Comparison of ENCODE assay signal across 25 cellular contexts in the genomic region with DNA sequence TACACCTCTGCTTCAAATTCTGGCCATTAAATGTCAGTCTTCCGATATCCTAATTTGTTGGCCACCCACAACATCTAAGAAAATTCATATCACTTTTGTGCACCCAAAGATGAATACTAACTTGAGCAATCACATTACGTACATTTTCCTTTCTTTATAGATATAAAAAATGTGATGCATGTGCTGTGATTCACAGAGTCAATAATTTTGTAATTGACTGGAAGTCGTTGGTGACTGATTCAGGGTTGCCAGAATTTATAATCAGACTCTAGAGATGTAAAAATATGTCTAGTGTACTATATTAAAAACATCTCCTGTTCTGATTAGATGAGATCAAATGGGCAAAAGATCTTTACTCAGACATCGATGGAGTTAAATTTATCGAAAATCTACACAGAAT.
"Had no signal": no experiment of that assay in that cellular context is flagged by ENCODE, and none has a peak within 500 bp of the region (broad histone marks: within the 10 kb centered on the region; RNA-seq: fewer than 3 reads in every experiment).

No MANE protein-coding gene starts in this region.

- H3K4me1 Mint-ChIP-seq: activated naive CD8-positive, alpha-beta T cell treated with anti-CD3 and anti-CD28 coated beads, Interleukin-2, amount 10 ng/mL, durations not matched to agents 7 days and 5 days; naive thymus-derived CD8-positive, alpha-beta T cell had no signal

- H3K27me3 ChIP-seq: cardiac muscle cell, neural progenitor cell, sigmoid colon, spleen, vagina had no signal

- DNase-seq: activated CD4-positive, alpha-beta T cell treated with anti-CD3 and anti-CD28 coated beads for 4 hours; activated CD4-positive, alpha-beta T cell treated with anti-CD3 and anti-CD28 coated beads, Interleukin-2, amount 50 U/mL, for 48 hours; activated CD8-positive, alpha-beta memory T cell treated with anti-CD3 and anti-CD28 coated beads, Interleukin-2, amount 50 U/mL, for 48 hours; activated effector memory CD4-positive, alpha-beta T cell treated with Interleukin-2 at 50 U/mL for 16 hours; activated naive CD4-positive, alpha-beta T cell treated with anti-CD3 and anti-CD28 coated beads for 36 hours; activated naive CD8-positive, alpha-beta T cell treated with anti-CD3 and anti-CD28 coated beads, Interleukin-2, amount 10 ng/mL, durations not matched to agents 7 days and 5 days; activated T-cell treated with anti-CD3 and anti-CD28 coated beads, Interleukin-2, amount 50 U/mL, for 4 hours; amygdala; cortex of kidney; foreskin melanocyte; left ventricle myocardium inferior; naive thymus-derived CD8-positive, alpha-beta T cell; retina; sigmoid colon; spleen; stimulated activated CD4-positive, alpha-beta T cell treated with anti-CD3 and anti-CD28 coated beads, Interleukin-4, amount 100 ng/mL, for 1 hour; stimulated activated naive CD4-positive, alpha-beta T cell had no signal

- H3K4me3 Mint-ChIP-seq: activated naive CD4-positive, alpha-beta T cell treated with anti-CD3 and anti-CD28 coated beads for 36 hours; activated naive CD8-positive, alpha-beta T cell treated with anti-CD3 and anti-CD28 coated beads, Interleukin-2, amount 10 ng/mL, durations not matched to agents 7 days and 5 days; activated T-cell treated with anti-CD3 and anti-CD28 coated beads, Interleukin-2, amount 50 U/mL, for 4 hours; endodermal cell; mesothelial cell of epicardium; naive thymus-derived CD8-positive, alpha-beta T cell; neural progenitor cell; type B pancreatic cell; WTC11 had no signal

- H3K27me3 Mint-ChIP-seq: activated naive CD8-positive, alpha-beta T cell treated with anti-CD3 and anti-CD28 coated beads, Interleukin-2, amount 10 ng/mL, durations not matched to agents 7 days and 5 days had no signal

- H2AFZ ChIP-seq: neural progenitor cell had no signal

- H3K27ac Mint-ChIP-seq: activated naive CD4-positive, alpha-beta T cell treated with anti-CD3 and anti-CD28 coated beads for 36 hours; activated naive CD8-positive, alpha-beta T cell treated with anti-CD3 and anti-CD28 coated beads, Interleukin-2, amount 10 ng/mL, durations not matched to agents 7 days and 5 days; endodermal cell; mesothelial cell of epicardium; naive thymus-derived CD8-positive, alpha-beta T cell; neural progenitor cell; type B pancreatic cell had no signal

- H3K27ac ChIP-seq: cardiac muscle cell, left ventricle myocardium inferior, neural progenitor cell, sigmoid colon, spleen, thoracic aorta, vagina had no signal

- ATAC-seq: activated T-cell treated with anti-CD3 and anti-CD28 coated beads, Interleukin-2, amount 50 U/mL, for 4 hours; naive thymus-derived CD8-positive, alpha-beta T cell had no signal

- H3K4me1 ChIP-seq: left ventricle myocardium inferior, neural progenitor cell, sigmoid colon, vagina had no signal

- H3K9ac ChIP-seq: neural progenitor cell had no signal

- H3K4me3 ChIP-seq: cardiac muscle cell, left ventricle myocardium inferior, neural progenitor cell, sigmoid colon, spleen, thoracic aorta, vagina had no signal

- H3K9me3 Mint-ChIP-seq: activated naive CD4-positive, alpha-beta T cell treated with anti-CD3 and anti-CD28 coated beads for 36 hours; activated naive CD8-positive, alpha-beta T cell treated with anti-CD3 and anti-CD28 coated beads, Interleukin-2, amount 10 ng/mL, durations not matched to agents 7 days and 5 days; activated T-cell treated with anti-CD3 and anti-CD28 coated beads, Interleukin-2, amount 50 U/mL, for 4 hours; endodermal cell; mesothelial cell of epicardium; neural progenitor cell; type B pancreatic cell; WTC11 had no signal

- H3K9me3 ChIP-seq: left ventricle myocardium inferior, sigmoid colon, spleen, thoracic aorta, vagina had no signal

- H3K36me3 Mint-ChIP-seq: activated naive CD8-positive, alpha-beta T cell treated with anti-CD3 and anti-CD28 coated beads, Interleukin-2, amount 10 ng/mL, durations not matched to agents 7 days and 5 days; mesothelial cell of epicardium; naive thymus-derived CD8-positive, alpha-beta T cell; neural progenitor cell; type B pancreatic cell; WTC11 had no signal

- H3K4me2 ChIP-seq: neural progenitor cell had no signal

- H3K36me3 ChIP-seq: cardiac muscle cell, left ventricle myocardium inferior, neural progenitor cell, sigmoid colon, spleen, thoracic aorta, vagina had no signal
